In the genomic region with DNA sequence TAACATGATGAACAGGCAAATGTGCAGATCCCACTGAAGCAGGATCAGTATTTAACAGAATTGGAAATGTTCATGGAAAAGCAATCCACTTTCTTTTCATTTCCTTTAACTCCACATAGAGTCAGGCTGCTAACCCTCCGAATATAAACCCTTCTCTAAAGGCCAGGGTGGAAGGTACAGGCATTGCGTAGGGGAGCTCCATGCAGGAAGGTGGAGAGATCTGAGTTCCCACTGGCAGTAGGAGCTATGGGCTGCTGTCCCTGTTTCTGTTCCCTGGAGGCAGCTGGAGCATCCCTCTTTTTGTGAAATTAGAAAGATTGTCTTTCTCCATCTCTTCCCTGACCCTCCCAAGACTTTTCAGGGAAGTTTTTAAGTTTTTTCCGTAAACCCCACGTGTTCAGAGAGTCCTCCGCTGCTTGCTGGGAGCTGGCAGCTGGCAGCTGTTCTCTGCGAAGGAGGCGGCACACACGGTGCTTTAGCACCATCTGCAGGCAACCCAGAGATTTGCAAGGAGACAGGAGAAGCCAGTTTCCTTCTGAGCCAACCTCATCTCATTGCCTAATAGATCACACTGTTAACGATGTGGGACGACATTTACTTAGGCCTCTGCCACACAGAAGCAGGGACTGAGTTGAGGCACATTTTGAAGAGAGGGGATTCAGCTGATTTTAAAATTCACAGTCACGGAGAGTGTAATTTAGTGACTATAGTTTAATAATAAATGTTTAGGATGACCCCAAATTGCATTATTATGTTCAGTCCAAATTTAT, we compare ENCODE assay signal across 8 cellular contexts. TPM values are rescaled to one million over a fixed set of nuclear protein-coding genes. Genes with fewer than 3 reads are reported as not detected.
A peak's percentile ranks its signal among the peaks of the same experiment; 100 is the strongest.
DNase-seq lines count a peak whose midpoint lies in the region; ATAC-seq and TF ChIP-seq lines count a peak whose summit lies in the region.

No MANE protein-coding gene starts in this region.

- H3K27me3 ChIP-seq in BE2C: no peaks in the 10 kb centered on the region

- TF ChIP-seq CTCF in BE2C (IDR thresholded peaks at IDR 0.05; ENCODE audit: low read depth, low read length) (peak; percentile 79), chondrocyte (IDR thresholded peaks at IDR 0.05) (peak; percentile 97)

- peaks cover 3% of the 10 kb centered on the region; the same call in 1 of the 2 replicates for H3K4me1 ChIP-seq in BE2C

- no peaks in the 10 kb centered on the region for H3K36me3 Mint-ChIP-seq in chondrocyte (ENCODE audit: low read depth)

- no peak overlapping the region for H3K27ac Mint-ChIP-seq in chondrocyte (ENCODE audit: unreplicated experiment)

- no peaks in the 10 kb centered on the region for H3K36me3 ChIP-seq in BE2C

- H3K4me1 Mint-ChIP-seq in chondrocyte (ENCODE audit: low read depth): peaks cover 30% of the 10 kb centered on the region

- no peaks in the 10 kb centered on the region for H3K9me3 ChIP-seq in BE2C

- intact Hi-C loops in left colon (cut with DNase I, micrococcal nuclease): no loop called here

- ATAC-seq in GM19035 (IDR thresholded peaks at IDR 0.05; ENCODE audit: unreplicated experiment): peak; percentile 87
- ATAC-seq in HG03342 (IDR thresholded peaks at IDR 0.05; ENCODE audit: unreplicated experiment): peak; percentile 89
- ATAC-seq in left colon: peak; percentile 98

- no peaks in the 10 kb centered on the region for H3K9me3 Mint-ChIP-seq in chondrocyte (ENCODE audit: low read depth)

- peak overlapping the region; percentile 71 for H3K4me3 Mint-ChIP-seq in chondrocyte (ENCODE audit: unreplicated experiment)

- DNase-seq in BE2C (peak; percentile 57), NCI-H446 (lab: John Stamatoyannopoulos, UW) (peak; percentile 76 to 88), chondrocyte (ENCODE audit: low spot score) (no peak), left colon (peak; percentile 75 to 76)
- DNase-seq in activated CD4-positive, CD25-positive, alpha-beta regulatory T cell treated with anti-CD3 and anti-CD28 coated beads, Interleukin-2, amount 50 U/mL, for 72 hours: peak; percentile 65
- peak; percentile 76 for DNase-seq in stimulated activated CD4-positive, alpha-beta T cell treated with anti-CD3 and anti-CD28 coated beads, Interleukin-1b, Interleukin-23, amount 100 ng/mL, for 48 hours

- no peaks in the 10 kb centered on the region for H3K27me3 Mint-ChIP-seq in chondrocyte (ENCODE audit: low read depth)

- peak overlapping the region; percentile 44 for H3K4me3 ChIP-seq in BE2C (ENCODE audit: low read depth, low read length)

RNA-seq across cellular contexts. Expression of gene HOOK1, which starts 55.4 kb away (rescaled TPM):
- 1.1 TPM for polyA plus RNA-seq in BE2C (2012; ENCODE audit: insufficient read depth, insufficient read length, low read depth)
- 0.31 to 0.40 TPM in 2 of 3 replicates, not detected in the other for total RNA-seq in chondrocyte
- total RNA-seq in left colon: 10 to 100 TPM; 55.6 to 62.5 TPM

Comparison
In these comparisons a context has a peak if more than half of its experiments do, and no peak if none do; other contexts are left out.
1. RNA of gene HOOK1, which starts 55.4 kb away (total RNA-seq): 55.6 to 62.5 TPM in left colon; 0.31 to 0.40 TPM in chondrocyte; every median in the first group is over 10 times any median in the second.
2. Peak in every context shown above with its lines, with median percentiles within 50 percentile points of each other: ATAC-seq.